ENCODE assay signal across 30 cellular contexts in genomic region chr12:49208146-49208545, GRCh38.
"Had no signal": no experiment of that assay in that cellular context is flagged by ENCODE, and none has a peak within 500 bp of the region (broad histone marks: within the 10 kb centered on the region; RNA-seq: fewer than 3 reads in every experiment).

No MANE protein-coding gene starts in this region.

- DNase-seq: activated CD4-positive, alpha-beta memory T cell treated with anti-CD3 and anti-CD28 coated beads, Interleukin-2, amount 10 ng/mL, durations not matched to agents 7 days and 5 days; activated CD4-positive, alpha-beta T cell treated with anti-CD3 and anti-CD28 coated beads for 36 hours; activated CD4-positive, alpha-beta T cell treated with anti-CD3 and anti-CD28 coated beads, Interleukin-2, amount 10 ng/mL, durations not matched to agents 24 days and 14 days; activated CD4-positive, alpha-beta T cell treated with anti-CD3 and anti-CD28 coated beads, Interleukin-2, amount 50 U/mL, for 4 hours; activated CD4-positive, CD25-positive, alpha-beta regulatory T cell; activated CD4-positive, CD25-positive, alpha-beta regulatory T cell treated with anti-CD3 and anti-CD28 coated beads, Interleukin-2, amount 50 U/mL, for 72 hours; activated gamma-delta T cell; activated naive CD4-positive, alpha-beta T cell; activated naive CD4-positive, alpha-beta T cell treated with anti-CD3 and anti-CD28 coated beads, Interleukin-2, amount 10 ng/mL, durations not matched to agents 7 days and 5 days; activated naive CD8-positive, alpha-beta T cell treated with anti-CD3 and anti-CD28 coated beads, Interleukin-2, amount 10 ng/mL, durations not matched to agents 7 days and 5 days; activated T-cell treated with anti-CD3 and anti-CD28 coated beads for 4 hours; activated T-cell treated with anti-CD3 and anti-CD28 coated beads, Interleukin-2, amount 50 U/mL, for 24 hours; activated T-cell treated with anti-CD3 and anti-CD28 coated beads, Interleukin-2, amount 50 U/mL, for 72 hours; central memory CD4-positive, alpha-beta T cell; effector memory CD4-positive, alpha-beta T cell; foreskin fibroblast; T-helper 1 cell; T-helper 17 cell; T1000 had no signal

- H3K36me3 ChIP-seq: ascending aorta, breast epithelium, cardiac muscle cell had no signal

- ATAC-seq: activated CD4-positive, alpha-beta T cell treated with anti-CD3 and anti-CD28 coated beads for 36 hours; activated naive CD4-positive, alpha-beta T cell treated with anti-CD3 and anti-CD28 coated beads, Interleukin-2, amount 50 U/mL, for 72 hours; activated T-cell treated with anti-CD3 and anti-CD28 coated beads, Interleukin-2, amount 50 U/mL, for 72 hours; esophagus mucosa; T-helper 17 cell had no signal

- H3K4me3 Mint-ChIP-seq: activated CD4-positive, alpha-beta memory T cell treated with anti-CD3 and anti-CD28 coated beads, Interleukin-2, amount 10 ng/mL, durations not matched to agents 7 days and 5 days; activated CD4-positive, alpha-beta T cell treated with anti-CD3 and anti-CD28 coated beads for 36 hours; activated CD4-positive, alpha-beta T cell treated with anti-CD3 and anti-CD28 coated beads, Interleukin-2, amount 10 ng/mL, durations not matched to agents 24 days and 14 days; activated naive CD4-positive, alpha-beta T cell treated with anti-CD3 and anti-CD28 coated beads, Interleukin-2, amount 10 ng/mL, durations not matched to agents 7 days and 5 days; activated naive CD8-positive, alpha-beta T cell treated with anti-CD3 and anti-CD28 coated beads, Interleukin-2, amount 10 ng/mL, durations not matched to agents 7 days and 5 days; activated T-cell treated with anti-CD3 and anti-CD28 coated beads, Interleukin-2, amount 50 U/mL, for 24 hours; activated T-cell treated with anti-CD3 and anti-CD28 coated beads, Interleukin-2, amount 50 U/mL, for 72 hours; dendritic cell treated with granulocyte-macrophage colony-stimulating factor and Interleukin-4, amounts not matched to agents 40 ng/mL and 50 ng/mL, for 4 days; endodermal cell; T-helper 17 cell; T-helper 2 cell treated with Interferon-gamma antibody and Interleukin-4, amounts not matched to agents 5 μg/mL and 100 μg/mL, for 36 hours had no signal

- H3K27ac Mint-ChIP-seq: activated CD4-positive, alpha-beta memory T cell treated with anti-CD3 and anti-CD28 coated beads, Interleukin-2, amount 10 ng/mL, durations not matched to agents 7 days and 5 days; activated CD4-positive, alpha-beta T cell treated with anti-CD3 and anti-CD28 coated beads for 36 hours; activated CD4-positive, alpha-beta T cell treated with anti-CD3 and anti-CD28 coated beads, Interleukin-2, amount 10 ng/mL, durations not matched to agents 24 days and 14 days; activated naive CD4-positive, alpha-beta T cell treated with anti-CD3 and anti-CD28 coated beads, Interleukin-2, amount 10 ng/mL, durations not matched to agents 7 days and 5 days; activated naive CD4-positive, alpha-beta T cell treated with anti-CD3 and anti-CD28 coated beads, Interleukin-2, amount 50 U/mL, for 72 hours; activated naive CD8-positive, alpha-beta T cell treated with anti-CD3 and anti-CD28 coated beads, Interleukin-2, amount 10 ng/mL, durations not matched to agents 7 days and 5 days; activated T-cell treated with anti-CD3 and anti-CD28 coated beads, Interleukin-2, amount 50 U/mL, for 24 hours; activated T-cell treated with anti-CD3 and anti-CD28 coated beads, Interleukin-2, amount 50 U/mL, for 72 hours; dendritic cell treated with granulocyte-macrophage colony-stimulating factor and Interleukin-4, amounts not matched to agents 40 ng/mL and 50 ng/mL, for 4 days; endodermal cell; T-helper 17 cell; T-helper 2 cell treated with Interferon-gamma antibody and Interleukin-4, amounts not matched to agents 5 μg/mL and 100 μg/mL, for 36 hours had no signal

- H3K27me3 Mint-ChIP-seq: activated CD4-positive, alpha-beta T cell treated with anti-CD3 and anti-CD28 coated beads for 36 hours; activated T-cell treated with anti-CD3 and anti-CD28 coated beads, Interleukin-2, amount 50 U/mL, for 24 hours; brain; dendritic cell treated with granulocyte-macrophage colony-stimulating factor and Interleukin-4, amounts not matched to agents 40 ng/mL and 50 ng/mL, for 4 days had no signal

- H3K27me3 ChIP-seq: ascending aorta, breast epithelium, cardiac muscle cell, dorsolateral prefrontal cortex had no signal

- H3K4me1 ChIP-seq: ascending aorta, breast epithelium had no signal

- H3K9me3 ChIP-seq: ascending aorta, breast epithelium had no signal

- H3K9me3 Mint-ChIP-seq: activated CD4-positive, alpha-beta memory T cell treated with anti-CD3 and anti-CD28 coated beads, Interleukin-2, amount 10 ng/mL, durations not matched to agents 7 days and 5 days; activated CD4-positive, alpha-beta T cell treated with anti-CD3 and anti-CD28 coated beads, Interleukin-2, amount 10 ng/mL, durations not matched to agents 24 days and 14 days; activated naive CD4-positive, alpha-beta T cell treated with anti-CD3 and anti-CD28 coated beads, Interleukin-2, amount 10 ng/mL, durations not matched to agents 7 days and 5 days; activated naive CD4-positive, alpha-beta T cell treated with anti-CD3 and anti-CD28 coated beads, Interleukin-2, amount 50 U/mL, for 72 hours; activated naive CD8-positive, alpha-beta T cell treated with anti-CD3 and anti-CD28 coated beads, Interleukin-2, amount 10 ng/mL, durations not matched to agents 7 days and 5 days; activated T-cell treated with anti-CD3 and anti-CD28 coated beads, Interleukin-2, amount 50 U/mL, for 24 hours; activated T-cell treated with anti-CD3 and anti-CD28 coated beads, Interleukin-2, amount 50 U/mL, for 72 hours; brain; dendritic cell treated with granulocyte-macrophage colony-stimulating factor and Interleukin-4, amounts not matched to agents 40 ng/mL and 50 ng/mL, for 4 days; endodermal cell; T-helper 2 cell treated with Interferon-gamma antibody and Interleukin-4, amounts not matched to agents 5 μg/mL and 100 μg/mL, for 36 hours had no signal

- H3K4me3 ChIP-seq: ascending aorta, breast epithelium, cardiac muscle cell, coronary artery, dorsolateral prefrontal cortex had no signal

- H3K27ac ChIP-seq: ascending aorta, breast epithelium, cardiac muscle cell, coronary artery had no signal

- H3K4me1 Mint-ChIP-seq: activated CD4-positive, alpha-beta memory T cell treated with anti-CD3 and anti-CD28 coated beads, Interleukin-2, amount 10 ng/mL, durations not matched to agents 7 days and 5 days; activated CD4-positive, alpha-beta T cell treated with anti-CD3 and anti-CD28 coated beads for 36 hours; activated CD4-positive, alpha-beta T cell treated with anti-CD3 and anti-CD28 coated beads, Interleukin-2, amount 10 ng/mL, durations not matched to agents 24 days and 14 days; activated naive CD4-positive, alpha-beta T cell treated with anti-CD3 and anti-CD28 coated beads, Interleukin-2, amount 10 ng/mL, durations not matched to agents 7 days and 5 days; activated naive CD8-positive, alpha-beta T cell treated with anti-CD3 and anti-CD28 coated beads, Interleukin-2, amount 10 ng/mL, durations not matched to agents 7 days and 5 days; endodermal cell; T-helper 17 cell had no signal

- H3K36me3 Mint-ChIP-seq: activated naive CD4-positive, alpha-beta T cell treated with anti-CD3 and anti-CD28 coated beads, Interleukin-2, amount 10 ng/mL, durations not matched to agents 7 days and 5 days; activated naive CD4-positive, alpha-beta T cell treated with anti-CD3 and anti-CD28 coated beads, Interleukin-2, amount 50 U/mL, for 72 hours; activated naive CD8-positive, alpha-beta T cell treated with anti-CD3 and anti-CD28 coated beads, Interleukin-2, amount 10 ng/mL, durations not matched to agents 7 days and 5 days; brain had no signal
